In the genomic region with DNA sequence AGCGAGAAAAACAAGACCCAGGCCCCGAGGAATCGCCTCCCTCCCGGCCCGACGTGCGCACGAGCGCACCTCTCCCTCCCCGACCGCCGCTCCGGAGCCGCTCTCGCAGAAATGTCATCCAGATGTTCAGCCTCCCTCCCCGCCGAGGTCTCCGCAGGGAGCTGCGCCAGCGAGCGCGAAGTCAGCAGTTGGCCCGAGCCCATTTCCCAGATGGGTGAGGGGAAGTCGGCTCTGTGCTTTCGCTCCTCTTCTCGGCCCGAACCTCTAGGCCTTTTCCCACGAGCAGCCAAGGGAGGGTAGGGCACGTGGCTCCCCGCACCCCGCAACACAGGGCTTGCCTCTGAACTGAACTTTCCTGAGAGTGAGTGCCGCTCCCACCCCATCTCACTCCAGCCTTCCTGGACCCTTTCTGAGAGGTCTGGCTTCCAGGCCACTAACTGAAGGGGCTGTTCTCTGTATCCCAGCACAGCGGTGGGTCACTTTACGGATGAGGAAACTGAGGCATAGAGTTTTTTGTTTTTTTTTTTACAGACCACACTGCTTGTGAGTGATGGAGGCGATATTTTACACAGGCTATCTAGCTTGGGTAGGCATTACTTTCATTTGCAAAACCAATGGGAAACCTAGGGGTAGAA, we compare ENCODE assay signal across 8 cellular contexts. TPM values are rescaled to one million over a fixed set of nuclear protein-coding genes. Genes with fewer than 3 reads are reported as not detected.
DNase-seq lines count a peak whose midpoint lies in the region; ATAC-seq and TF ChIP-seq lines count a peak whose summit lies in the region.

No MANE protein-coding gene starts in this region.

- H3K27me3 Mint-ChIP-seq in Calu3 (ENCODE audit: unreplicated experiment) (peaks cover 13% of the 10 kb centered on the region), GM23338 (ENCODE audit: insufficient read depth, low read depth, poor library complexity) (peaks cover 26% of the 10 kb centered on the region)

- H3K4me1 ChIP-seq in GM23338 (ENCODE audit: insufficient read depth) (peaks cover 16% of the 10 kb centered on the region), PC-3 (ENCODE audit: insufficient read depth, low read length) (peaks cover 39% of the 10 kb centered on the region), mesendoderm (ENCODE audit: control insufficient read depth, low read depth, low read length) (peaks cover 7% of the 10 kb centered on the region), thyroid gland (peaks cover 26 to 33% of the 10 kb centered on the region in 2 donors)

- DNase-seq in Calu3: no peak
- DNase-seq in GM23338 (ENCODE audit: low spot score): no peak
- no peak for DNase-seq in PC-3
- peak; percentile 52 for DNase-seq in dermis blood vessel endothelial cell
- DNase-seq in mesendoderm: no peak
- DNase-seq in thyroid gland: peak; percentile 52
- no peak for DNase-seq in stimulated activated CD4-positive, alpha-beta T cell treated with anti-CD3 and anti-CD28 coated beads, Interleukin-4, amount 100 ng/mL, for 24 hours

- H3F3A ChIP-seq in GM23338 (replicated peaks; ENCODE audit: low read depth): 0 out of 2 replicates have a peak, but pooled peaks cover 2% of the 10 kb centered on the region
- no peaks in the 10 kb centered on the region for H3F3A ChIP-seq in PC-3 (ENCODE audit: low read length, unreplicated experiment)

- no peaks in the 10 kb centered on the region for H3K9me3 ChIP-seq in PC-3 (ENCODE audit: low read length)
- H3K9me3 ChIP-seq in thyroid gland: no peaks in the 10 kb centered on the region

- H3K23ac ChIP-seq in mesendoderm (ENCODE audit: low read length): no peak overlapping the region

- CTCF ChIA-PET in Calu3 (lab: Charles Lee): interaction anchor here (0.6 to 2.5 kb wide), 13 partner anchors 9 to 494 kb away, joined by 3 to 47 read pairs (median 4); partner anchors contain the start of genes ERG28, FLVCR2 and TTLL5
- CTCF ChIA-PET in PC-3 (lab: Charles Lee): interaction anchor here (0.5 to 1.7 kb wide), 14 partner anchors 76 to 1099 kb away, joined by 3 to 42 read pairs (median 6); partner anchors contain the start of gene FLVCR2

- H2BK120ac ChIP-seq in mesendoderm (ENCODE audit: low read depth, low read length): no peak overlapping the region

- peaks cover 11% of the 10 kb centered on the region; the same call in 1 of the 2 replicates for H3K79me2 ChIP-seq in GM23338 (replicated peaks; ENCODE audit: insufficient read depth)
- peaks cover 24% of the 10 kb centered on the region; the same call in 1 of the 2 replicates for H3K79me2 ChIP-seq in PC-3 (ENCODE audit: low read length)
- H3K79me2 ChIP-seq in mesendoderm (ENCODE audit: control insufficient read depth, insufficient read depth, low read length): no peaks in the 10 kb centered on the region

- no peaks in the 10 kb centered on the region for H3K79me1 ChIP-seq in mesendoderm (ENCODE audit: low read length)

- H3K27ac Mint-ChIP-seq in Calu3 (ENCODE audit: unreplicated experiment): no peak overlapping the region
- no peak overlapping the region for H3K27ac Mint-ChIP-seq in GM23338

- H2AFZ ChIP-seq in GM23338: peak overlapping the region; percentile 97
- H2AFZ ChIP-seq in PC-3 (ENCODE audit: low read length): peak overlapping the region; percentile 57

- intact Hi-C loops in Calu3 (cut with micrococcal nuclease; ENCODE audit: unreplicated experiment): loop anchor here (1.0 to 2.0 kb wide), 3 partner anchors 76 to 274 kb away; no protein-coding TSS in a partner anchor
- intact Hi-C loops in PC-3 (cut with micrococcal nuclease): loop anchor here (1.0 to 2.0 kb wide), 5 partner anchors 150 to 406 kb away; partner anchors contain the start of gene TTLL5
- intact Hi-C loops in thyroid gland (cut with DNase I): loop anchor here (5.0 kb wide), 2 partner anchors 76 to 271 kb away; no protein-coding TSS in a partner anchor

- BruUV-seq in Calu3 (replicated peaks; lab: Mats Ljungman, UMichigan) (no TSS peak), PC-3 (replicated peaks; lab: Mats Ljungman, UMichigan) (no TSS peak)

- no peak for TF ChIP-seq POLR2A in thyroid gland (IDR thresholded peaks at IDR 0.05)

- peak overlapping the region; percentile 97 for H3K4me3 ChIP-seq in GM23338
- H3K4me3 ChIP-seq in PC-3 (ENCODE audit: low read length): peak overlapping the region; percentile 96
- peak overlapping the region; percentile 3 for H3K4me3 ChIP-seq in mesendoderm (ENCODE audit: low read length)
- H3K4me3 ChIP-seq in thyroid gland (replicated peaks in 1 of 3): peak overlapping the region in 2 of 3 donors; percentile 13 to 78

- H3K9me2 ChIP-seq in GM23338 (ENCODE audit: insufficient read depth) (no peaks in the 10 kb centered on the region), PC-3 (replicated peaks; ENCODE audit: low read length) (no peaks in the 10 kb centered on the region)

- no peak overlapping the region for H2BK5ac ChIP-seq in mesendoderm (ENCODE audit: low read length)

- no peak overlapping the region for H3K4ac ChIP-seq in mesendoderm (ENCODE audit: low read depth, low read length)

- no peak overlapping the region for H3K9ac ChIP-seq in PC-3 (ENCODE audit: low read length)
- peak overlapping the region; percentile 36 for H3K9ac ChIP-seq in mesendoderm (ENCODE audit: low read length)

- H3K4me1 Mint-ChIP-seq in Calu3 (ENCODE audit: low read depth, unreplicated experiment) (peaks cover 16% of the 10 kb centered on the region), GM23338 (peaks cover 30% of the 10 kb centered on the region)

- H2BK15ac ChIP-seq in mesendoderm (replicated peaks; ENCODE audit: low read depth): no peak overlapping the region

- H3K36me3 Mint-ChIP-seq in Calu3 (ENCODE audit: insufficient read depth, unreplicated experiment) (peaks cover 40% of the 10 kb centered on the region), GM23338 (ENCODE audit: low read depth) (no peaks in the 10 kb centered on the region)

- peaks cover 38% of the 10 kb centered on the region for H3K27me3 ChIP-seq in GM23338 (ENCODE audit: insufficient read depth)
- H3K27me3 ChIP-seq in PC-3 (ENCODE audit: low read length): no peaks in the 10 kb centered on the region
- no peaks in the 10 kb centered on the region for H3K27me3 ChIP-seq in mesendoderm (ENCODE audit: insufficient read depth, low read length, poor library complexity)
- no peaks in the 10 kb centered on the region for H3K27me3 ChIP-seq in thyroid gland

- H2AK5ac ChIP-seq in mesendoderm (ENCODE audit: low read length): no peak overlapping the region

- H4K5ac ChIP-seq in mesendoderm (ENCODE audit: low read length): no peak overlapping the region

- TF ChIP-seq CTCF in Calu3 (IDR thresholded peaks at IDR 0.05; ENCODE audit: unreplicated experiment) (no peak), GM23338 (conservative IDR thresholded peaks at IDR 0.05; ENCODE audit: low read depth in 2 of 2) (no peak), PC-3 (conservative IDR thresholded peaks at IDR 0.05; ENCODE audit: low read depth, low read length) (no peak), thyroid gland (IDR thresholded peaks at IDR 0.05) (no peak)

- WGBS in mesendoderm (ENCODE audit: extremely low coverage, insufficient coverage, low lambda C conversion rate): no CpG with 5 or more reads among the region's 35 CpGs
- 10 to 14% methylated on average over 21 to 23 of the region's 35 CpGs for WGBS in thyroid gland, 2 donors

- H3K4me2 ChIP-seq in GM23338 (peak overlapping the region; percentile 82), PC-3 (ENCODE audit: low read length) (peak overlapping the region; percentile 80), mesendoderm (ENCODE audit: low read length) (peak overlapping the region; percentile 51)

- H4K20me1 ChIP-seq in GM23338 (replicated peaks; ENCODE audit: insufficient read depth) (no peaks in the 10 kb centered on the region; the same call in none of the 2 replicates), PC-3 (ENCODE audit: low read length) (no peaks in the 10 kb centered on the region)

- no peak overlapping the region for H4K8ac ChIP-seq in mesendoderm (ENCODE audit: low read depth, low read length)

- H3K9me3 Mint-ChIP-seq in Calu3 (ENCODE audit: low read depth, unreplicated experiment) (no peaks in the 10 kb centered on the region), GM23338 (no peaks in the 10 kb centered on the region; the same call in 2 of the 3 replicates)

- POLR2A ChIA-PET in PC-3 (lab: Charles Lee; ENCODE audit: unreplicated experiment): interaction anchor here (0.6 kb wide), 2 partner anchors 76 to 327 kb away, joined by 3 to 5 read pairs; no protein-coding TSS in a partner anchor

- H3K18ac ChIP-seq in mesendoderm (ENCODE audit: low read length): peak overlapping the region; percentile 13

- H3K56ac ChIP-seq in mesendoderm (ENCODE audit: low read length): peak overlapping the region; percentile 47

- H3K4me3 Mint-ChIP-seq in Calu3 (ENCODE audit: low read depth, unreplicated experiment): peak overlapping the region; percentile 67
- H3K4me3 Mint-ChIP-seq in GM23338: peak overlapping the region; percentile 84

- no peak overlapping the region for H3K27ac ChIP-seq in GM23338 (ENCODE audit: low read depth)
- no peak overlapping the region for H3K27ac ChIP-seq in PC-3 (ENCODE audit: low read length)
- no peak overlapping the region for H3K27ac ChIP-seq in mesendoderm (ENCODE audit: low read depth, low read length)
- peak overlapping the region; percentile 98 to 99 (median 99) for H3K27ac ChIP-seq in thyroid gland

- H3K36me3 ChIP-seq in GM23338 (ENCODE audit: insufficient read depth): no peaks in the 10 kb centered on the region
- H3K36me3 ChIP-seq in PC-3 (ENCODE audit: low read depth, low read length): no peaks in the 10 kb centered on the region
- no peaks in the 10 kb centered on the region for H3K36me3 ChIP-seq in mesendoderm (ENCODE audit: control insufficient read depth, insufficient read depth, low read length)
- H3K36me3 ChIP-seq in thyroid gland: no peaks in the 10 kb centered on the region

- ATAC-seq in GM23338 (peak; percentile 8), PC-3 (peak; percentile 7), HG03439 (IDR thresholded peaks at IDR 0.05; ENCODE audit: unreplicated experiment) (no peak)

RNA-seq across cellular contexts. Expression of gene TGFB3, which starts 1.0 kb away (rescaled TPM):
- total RNA-seq in Calu3 (2022) (2.2 and 2.5 TPM in 2 replicates), PC-3 (2014; rRNA removed) (10.2 and 15.5 TPM in 2 replicates), dermis blood vessel endothelial cell (2.6 and 4.1 TPM in 2 replicates), thyroid gland (10 to 100 TPM in 3 of 4 donors, 1 to 10 TPM in 1; 8.0 to 14.7 (median 11.3) TPM)
- total RNA-seq in GM23338 (2014; rRNA removed; shearing (Covaris generic)): 0.17 and 0.35 TPM in 2 replicates
- polyA plus RNA-seq in GM23338 (2016; fragmentation: Nextera tagmentation; extraction: Ambion mirVana): 0.50 and 0.87 TPM in 2 replicates
- polyA plus RNA-seq in mesendoderm (2013, experiment 1 of 2): 1.5 TPM
- 0.52 TPM for polyA plus RNA-seq in mesendoderm (2013, experiment 2 of 2)

RNA-seq across cellular contexts. Expression of gene IFT43, which starts 2.7 kb away (rescaled TPM):
- total RNA-seq in Calu3 (2022) (37.8 and 37.9 TPM in 2 replicates), PC-3 (2014; rRNA removed) (23.7 and 41.3 TPM in 2 replicates), dermis blood vessel endothelial cell (18.6 and 28.4 TPM in 2 replicates), thyroid gland (10 to 100 TPM; 39.0 to 59.8 (median 52.4) TPM)
- total RNA-seq in GM23338 (2014; rRNA removed; shearing (Covaris generic)): 17.5 and 21.5 TPM in 2 replicates
- 43.1 and 49.9 TPM in 2 replicates for polyA plus RNA-seq in GM23338 (2016; fragmentation: Nextera tagmentation; extraction: Ambion mirVana)
- 10.3 TPM for polyA plus RNA-seq in mesendoderm (2013, experiment 1 of 2)
- 10.4 TPM for polyA plus RNA-seq in mesendoderm (2013, experiment 2 of 2)

Comparison
In these comparisons a context has a peak if more than half of its experiments do, and no peak if none do; other contexts are left out.
1. DNase-seq: peak in dermis blood vessel endothelial cell (single experiment) and thyroid gland (2 of 2); none in Calu3 (single experiment), GM23338 (single experiment), PC-3 (single experiment), mesendoderm (single experiment) and stimulated activated CD4-positive, alpha-beta T cell treated with anti-CD3 and anti-CD28 coated beads, Interleukin-4, amount 100 ng/mL, for 24 hours (single experiment).
2. H3K27ac ChIP-seq: peak in thyroid gland (3 of 3); none in GM23338 (single experiment), PC-3 (single experiment) and mesendoderm (single experiment).
3. H3K4me3 ChIP-seq: peak in every context shown above with its lines; median percentile 97 in GM23338; 96 in PC-3; 46 in thyroid gland; 3 in mesendoderm.
4. Peak in every context shown above with its lines, with median percentiles within 50 percentile points of each other: H3K4me2 ChIP-seq.